ENCODE assay signal across 9 cellular contexts in genomic region chr9:97307500-97308163, GRCh38. TPM values are rescaled to one million over a fixed set of nuclear protein-coding genes. Genes with fewer than 3 reads are reported as not detected.
A peak's percentile ranks its signal among the peaks of the same experiment; 100 is the strongest.
DNase-seq lines count a peak whose midpoint lies in the region; ATAC-seq, FAIRE-seq and TF ChIP-seq lines count a peak whose summit lies in the region.
"Had no signal": no experiment of that assay in that cellular context is flagged by ENCODE, and none has a peak within 500 bp of the region (broad histone marks: within the 10 kb centered on the region; RNA-seq: fewer than 3 reads in every experiment).

Gene CCDC180, plus strand, starts transcription at chr9:97307659. Its CDS starts 405 bp downstream, at chr9:97308064.

- peaks cover 0 to 5% of the 10 kb centered on the region in 2 donors for H3K4me1 ChIP-seq in lung (ENCODE audit: control insufficient read depth in 2 of 2, insufficient read depth in 2 of 2, low read length in 2 of 2)

- no peaks in the 10 kb centered on the region for H3K27me3 ChIP-seq in lung (ENCODE audit: control insufficient read depth, insufficient read depth)

- ATAC-seq in lung (ENCODE audit: insufficient read depth, low FRiP score) (no peak), GM21737 (IDR thresholded peaks at IDR 0.05; ENCODE audit: unreplicated experiment) (no peak)

- peak within 1 kb of the TSS in 1 of 2 donors; percentile 5 for H3K27ac ChIP-seq in lung (ENCODE audit: low read depth in 1 of 2, low read length in 1 of 2)

- peaks cover 0 to 4% of the 10 kb centered on the region in 2 donors for H3K36me3 ChIP-seq in lung (ENCODE audit: control insufficient read depth in 2 of 2, insufficient read depth in 2 of 2, low read length in 2 of 2)

- no peak for TF ChIP-seq POLR2A in GM12892 (IDR thresholded peaks at IDR 0.05; ENCODE audit: low read depth, low read length)

- H3K4me3 ChIP-seq in epithelial cell of proximal tubule (ENCODE audit: low read depth, low read length) (peak within 1 kb of the TSS; percentile 47), lung (no peak within 1 kb of the TSS)

- TF ChIP-seq CTCF in epithelial cell of proximal tubule (conservative IDR thresholded peaks at IDR 0.05; ENCODE audit: low read depth, low read length) (no peak), lung (IDR thresholded peaks at IDR 0.05; ENCODE audit: control extremely low read depth, extremely low read depth) (no peak)

- 38 to 59% methylated on average over 42 of the region's 42 CpGs for WGBS in lung, 2 donors

- DNase-seq in M059J (ENCODE audit: low read depth), result peak; percentile 57
- no peak for DNase-seq in epithelial cell of proximal tubule (ENCODE audit: low read depth)
- DNase-seq in lung (ENCODE audit: low spot score), result peak; percentile 54
- DNase-seq in stromal cell of bone marrow (ENCODE audit: low read depth), result peak; percentile 11
- no peak for DNase-seq in NCI-H1930 (lab: John Stamatoyannopoulos, UW)
- DNase-seq in NCI-H2227 (lab: John Stamatoyannopoulos, UW; ENCODE audit: unreplicated experiment), result no peak
- DNase-seq in GM12892 (ENCODE audit: insufficient read length), result no peak
- DNase-seq: activated CD4-positive, CD25-positive, alpha-beta regulatory T cell had no signal

- H3K9me3 ChIP-seq in lung (ENCODE audit: control insufficient read depth in 2 of 2, insufficient read depth in 1 of 2, low read length in 1 of 2), result no peaks in the 10 kb centered on the region

- FAIRE-seq in GM12892 (lab: Jason Lieb, UNC), result no peak

RNA-seq across cellular contexts. Expression of gene CCDC180, which starts in this region (rescaled TPM):
- total RNA-seq in M059J (2014; rRNA removed; shearing (Covaris generic)), result 0.47 and 0.59 TPM in 2 replicates
- total RNA-seq in epithelial cell of proximal tubule (0.29 and 0.75 TPM in 2 replicates), lung (10 to 100 TPM; 14.3 to 34.3 TPM)
- 1 to 10 TPM; 3.3 to 5.8 TPM for polyA plus RNA-seq in lung
- polyA plus RNA-seq in GM12892 (2012; ENCODE audit: missing spikeins), result 1.4 TPM

Comparison
In these comparisons a context has a peak if more than half of its experiments do, and no peak if none do; other contexts are left out.
1. Peak in DNase-seq in M059J; RNA of the gene not detected or under 1 TPM.
2. DNase-seq: peak in lung (single experiment) and stromal cell of bone marrow (single experiment); none in epithelial cell of proximal tubule (single experiment), NCI-H1930 (0 of 2), NCI-H2227 (single experiment) and GM12892 (single experiment).